8 cellular contexts compared by ENCODE assay signal in the genomic region with DNA sequence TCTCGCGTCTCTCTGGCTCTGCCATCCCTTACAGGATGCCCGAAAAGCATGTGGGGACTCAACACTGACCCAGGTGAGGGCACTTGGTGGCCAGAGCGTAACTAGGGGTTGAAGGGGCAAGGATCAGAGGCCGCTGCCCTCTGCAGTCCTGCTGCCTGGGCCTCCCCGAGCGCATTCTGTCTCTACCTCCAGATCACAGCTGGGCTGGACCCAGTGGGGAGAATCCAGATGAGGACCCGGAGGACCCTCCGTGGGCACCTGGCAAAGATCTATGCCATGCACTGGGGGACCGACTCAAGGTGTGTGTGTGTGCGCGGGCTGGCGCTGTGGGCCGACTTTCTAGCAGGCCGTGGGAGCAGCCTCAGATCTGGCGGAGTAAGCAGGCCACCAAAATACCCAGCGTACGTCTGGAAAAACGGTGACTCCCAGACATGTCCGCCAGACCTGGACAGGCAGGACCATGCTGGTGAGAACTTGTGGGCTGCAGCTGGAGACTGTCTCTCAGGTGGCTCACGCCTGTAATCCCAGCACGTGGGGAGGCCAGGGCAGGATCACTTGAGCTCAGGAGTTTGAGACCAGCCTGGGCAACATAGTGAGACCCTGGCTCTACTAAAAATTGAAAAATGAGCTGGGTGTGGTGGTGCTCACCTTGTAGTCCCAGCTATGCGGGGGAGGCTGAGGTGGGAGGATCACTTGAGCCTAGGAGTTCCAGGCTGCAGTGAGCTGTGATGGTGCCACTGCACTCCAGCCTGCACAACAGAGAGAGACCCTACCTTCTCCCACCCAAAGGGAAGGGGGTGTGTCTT. TPM values are rescaled to one million over a fixed set of nuclear protein-coding genes. Genes with fewer than 3 reads are reported as not detected.
A peak's percentile ranks its signal among the peaks of the same experiment; 100 is the strongest.
DNase-seq lines count a peak whose midpoint lies in the region; ATAC-seq and TF ChIP-seq lines count a peak whose summit lies in the region.

No MANE protein-coding gene starts in this region.

- no peak for ATAC-seq in Right ventricle myocardium inferior
- ATAC-seq in HG02840 (IDR thresholded peaks at IDR 0.05; ENCODE audit: low FRiP score, unreplicated experiment) = no peak

- no peaks in the 10 kb centered on the region for H3K27me3 ChIP-seq in mucosa of rectum (ENCODE audit: control insufficient read depth in 2 of 2, insufficient read depth in 2 of 2, low read length in 2 of 2)
- H3K27me3 ChIP-seq in WERI-Rb-1 (ENCODE audit: insufficient read depth, low read depth, severe bottlenecking) = no peaks in the 10 kb centered on the region

- TF ChIP-seq CTCF in WERI-Rb-1 (IDR thresholded peaks at IDR 0.05; ENCODE audit: low read depth, low read length) = no peak

- peak overlapping the region; percentile 39 for H3K27ac ChIP-seq in cingulate gyrus (ENCODE audit: low read depth, low read length)
- peak overlapping the region; percentile 97 to 99 for H3K27ac ChIP-seq in mucosa of rectum (ENCODE audit: low read depth in 2 of 2, low read length in 2 of 2)
- no peak overlapping the region for H3K27ac ChIP-seq in WERI-Rb-1

- H3K9ac ChIP-seq in mucosa of rectum (ENCODE audit: low read depth in 1 of 2, low read length in 2 of 2) = peak overlapping the region in 1 of 2 donors; percentile 5

- DNase-seq in Right ventricle myocardium inferior (ENCODE audit: missing footprints) = peak; percentile 73
- DNase-seq in cardiac septum (ENCODE audit: low spot score) = no peak
- no peak for DNase-seq in amygdala (lab: John Stamatoyannopoulos, UW)
- no peak for DNase-seq in DMS153 (lab: John Stamatoyannopoulos, UW)
- no peak for DNase-seq in WERI-Rb-1

- H3K36me3 ChIP-seq in mucosa of rectum (ENCODE audit: control insufficient read depth in 2 of 2, insufficient read depth in 2 of 2, low read length in 2 of 2) (peaks cover 24 to 35% of the 10 kb centered on the region in 2 donors), WERI-Rb-1 (peaks cover 45% of the 10 kb centered on the region)

- H3K9me3 ChIP-seq in mucosa of rectum (ENCODE audit: control insufficient read depth in 2 of 2, low read length in 2 of 2) (no peaks in the 10 kb centered on the region), WERI-Rb-1 (ENCODE audit: severe bottlenecking) (no peaks in the 10 kb centered on the region)

- H3K4me3 ChIP-seq in mucosa of rectum (ENCODE audit: low read length in 2 of 2) (peak overlapping the region in 1 of 2 donors; percentile 33), WERI-Rb-1 (ENCODE audit: low read depth, low read length) (no peak overlapping the region)

- intact Hi-C loops in Right ventricle myocardium inferior (cut with DNase I) = no loop called here
- intact Hi-C loops in cardiac septum (cut with DNase I) = no loop called here

- peaks cover 6 to 23% of the 10 kb centered on the region in 2 donors for H3K4me1 ChIP-seq in mucosa of rectum (ENCODE audit: control insufficient read depth in 2 of 2, insufficient read depth in 2 of 2, low read length in 2 of 2)

RNA-seq across cellular contexts. Expression of gene GNB2, which starts 3.2 kb away (rescaled TPM):
- total RNA-seq in Right ventricle myocardium inferior (120 TPM), cardiac septum (123 TPM)

RNA-seq across cellular contexts. Expression of gene GIGYF1, which starts 17.3 kb away (rescaled TPM):
- total RNA-seq in Right ventricle myocardium inferior (25.4 TPM), cardiac septum (23.9 TPM)

RNA-seq across cellular contexts. Expression of gene ACTL6B, which starts 20.5 kb away (rescaled TPM):
- total RNA-seq in Right ventricle myocardium inferior (not detected), cardiac septum (not detected)

RNA-seq across cellular contexts. Expression of gene POP7, which starts 29.2 kb away (rescaled TPM):
- total RNA-seq in Right ventricle myocardium inferior = 29.2 TPM
- total RNA-seq in cardiac septum = 25.1 TPM

RNA-seq across cellular contexts. Expression of gene TFR2, which starts 35.4 kb away (rescaled TPM):
- 0.22 TPM for total RNA-seq in Right ventricle myocardium inferior
- total RNA-seq in cardiac septum = 0.13 TPM
